1 cellular context compared by ENCODE assay signal in the genomic region with DNA sequence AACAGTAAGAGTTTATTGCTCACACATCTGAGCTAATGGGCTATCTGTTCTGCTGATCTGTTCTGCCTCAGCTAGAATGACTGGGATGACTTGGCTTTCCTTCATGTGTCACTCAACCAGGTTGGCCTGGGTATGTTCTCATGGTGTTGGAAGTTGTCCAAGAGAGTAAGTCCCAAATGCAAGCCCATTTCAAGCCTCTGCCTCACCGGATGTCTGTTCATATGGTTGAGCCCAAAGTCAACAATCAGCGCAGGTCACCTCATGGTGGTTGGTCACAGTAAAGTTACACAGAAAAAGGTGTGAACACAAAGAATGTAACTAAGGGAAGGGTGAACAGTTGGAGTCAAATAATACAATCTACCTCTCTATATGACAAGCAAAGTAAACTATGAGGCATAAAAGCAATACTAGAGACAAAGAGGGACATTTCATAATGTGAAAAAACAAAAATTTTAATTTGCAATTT.
A peak's percentile ranks its signal among the peaks of the same experiment; 100 is the strongest.
TF ChIP-seq lines count a peak whose summit lies in the region.

No MANE protein-coding gene starts in this region.

TF ChIP-seq in HepG2, 621 proteins besides CTCF, POLR2A, EP300 and RAD21 (continued from another document):
- TF ChIP-seq, protein P1, sequence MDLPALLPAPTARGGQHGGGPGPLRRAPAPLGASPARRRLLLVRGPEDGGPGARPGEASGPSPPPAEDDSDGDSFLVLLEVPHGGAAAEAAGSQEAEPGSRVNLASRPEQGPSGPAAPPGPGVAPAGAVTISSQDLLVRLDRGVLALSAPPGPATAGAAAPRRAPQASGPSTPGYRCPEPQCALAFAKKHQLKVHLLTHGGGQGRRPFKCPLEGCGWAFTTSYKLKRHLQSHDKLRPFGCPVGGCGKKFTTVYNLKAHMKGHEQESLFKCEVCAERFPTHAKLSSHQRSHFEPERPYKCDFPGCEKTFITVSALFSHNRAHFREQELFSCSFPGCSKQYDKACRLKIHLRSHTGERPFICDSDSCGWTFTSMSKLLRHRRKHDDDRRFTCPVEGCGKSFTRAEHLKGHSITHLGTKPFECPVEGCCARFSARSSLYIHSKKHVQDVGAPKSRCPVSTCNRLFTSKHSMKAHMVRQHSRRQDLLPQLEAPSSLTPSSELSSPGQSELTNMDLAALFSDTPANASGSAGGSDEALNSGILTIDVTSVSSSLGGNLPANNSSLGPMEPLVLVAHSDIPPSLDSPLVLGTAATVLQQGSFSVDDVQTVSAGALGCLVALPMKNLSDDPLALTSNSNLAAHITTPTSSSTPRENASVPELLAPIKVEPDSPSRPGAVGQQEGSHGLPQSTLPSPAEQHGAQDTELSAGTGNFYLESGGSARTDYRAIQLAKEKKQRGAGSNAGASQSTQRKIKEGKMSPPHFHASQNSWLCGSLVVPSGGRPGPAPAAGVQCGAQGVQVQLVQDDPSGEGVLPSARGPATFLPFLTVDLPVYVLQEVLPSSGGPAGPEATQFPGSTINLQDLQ (CRISPR knock-in tag; IDR thresholded peaks at IDR 0.05) = no peak
- TF ChIP-seq, protein P2, sequence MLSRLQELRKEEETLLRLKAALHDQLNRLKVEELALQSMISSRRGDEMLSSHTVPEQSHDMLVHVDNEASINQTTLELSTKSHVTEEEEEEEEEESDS (CRISPR knock-in tag; IDR thresholded peaks at IDR 0.05; ENCODE audit: borderline replicate concordance) = no peak
- TF ChIP-seq, protein P3, sequence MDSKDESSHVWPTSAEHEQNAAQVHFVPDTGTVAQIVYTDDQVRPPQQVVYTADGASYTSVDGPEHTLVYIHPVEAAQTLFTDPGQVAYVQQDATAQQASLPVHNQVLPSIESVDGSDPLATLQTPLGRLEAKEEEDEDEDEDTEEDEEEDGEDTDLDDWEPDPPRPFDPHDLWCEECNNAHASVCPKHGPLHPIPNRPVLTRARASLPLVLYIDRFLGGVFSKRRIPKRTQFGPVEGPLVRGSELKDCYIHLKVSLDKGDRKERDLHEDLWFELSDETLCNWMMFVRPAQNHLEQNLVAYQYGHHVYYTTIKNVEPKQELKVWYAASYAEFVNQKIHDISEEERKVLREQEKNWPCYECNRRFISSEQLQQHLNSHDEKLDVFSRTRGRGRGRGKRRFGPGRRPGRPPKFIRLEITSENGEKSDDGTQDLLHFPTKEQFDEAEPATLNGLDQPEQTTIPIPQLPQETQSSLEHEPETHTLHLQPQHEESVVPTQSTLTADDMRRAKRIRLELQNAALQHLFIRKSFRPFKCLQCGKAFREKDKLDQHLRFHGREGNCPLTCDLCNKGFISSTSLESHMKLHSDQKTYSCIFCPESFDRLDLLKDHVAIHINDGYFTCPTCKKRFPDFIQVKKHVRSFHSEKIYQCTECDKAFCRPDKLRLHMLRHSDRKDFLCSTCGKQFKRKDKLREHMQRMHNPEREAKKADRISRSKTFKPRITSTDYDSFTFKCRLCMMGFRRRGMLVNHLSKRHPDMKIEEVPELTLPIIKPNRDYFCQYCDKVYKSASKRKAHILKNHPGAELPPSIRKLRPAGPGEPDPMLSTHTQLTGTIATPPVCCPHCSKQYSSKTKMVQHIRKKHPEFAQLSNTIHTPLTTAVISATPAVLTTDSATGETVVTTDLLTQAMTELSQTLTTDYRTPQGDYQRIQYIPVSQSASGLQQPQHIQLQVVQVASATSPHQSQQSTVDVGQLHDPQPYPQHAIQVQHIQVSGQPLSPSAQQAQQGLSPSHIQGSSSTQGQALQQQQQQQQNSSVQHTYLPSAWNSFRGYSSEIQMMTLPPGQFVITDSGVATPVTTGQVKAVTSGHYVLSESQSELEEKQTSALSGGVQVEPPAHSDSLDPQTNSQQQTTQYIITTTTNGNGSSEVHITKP (CRISPR knock-in tag; IDR thresholded peaks at IDR 0.05; ENCODE audit: low read depth) = peak; percentile 95
- TF ChIP-seq, protein P4, sequence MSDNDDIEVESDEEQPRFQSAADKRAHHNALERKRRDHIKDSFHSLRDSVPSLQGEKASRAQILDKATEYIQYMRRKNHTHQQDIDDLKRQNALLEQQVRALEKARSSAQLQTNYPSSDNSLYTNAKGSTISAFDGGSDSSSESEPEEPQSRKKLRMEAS (IDR thresholded peaks at IDR 0.05) = peak; percentile 55; the same call in 1 of the 2 replicates
- TF ChIP-seq SAP130 (CRISPR knock-in tag; IDR thresholded peaks at IDR 0.05; ENCODE audit: low read depth) (peak; percentile 57), PITX1 (CRISPR knock-in tag; IDR thresholded peaks at IDR 0.05) (peak; percentile 46; the same call in 1 of the 2 replicates), TCF7 (IDR thresholded peaks at IDR 0.05; ENCODE audit: low read depth) (peak; percentile 16; the same call in 1 of the 2 replicates), ZKSCAN1 (IDR thresholded peaks at IDR 0.05; ENCODE audit: low read length) (no peak), MED1 (CRISPR knock-in tag; IDR thresholded peaks at IDR 0.05) (peak; percentile 60), FOXO1 (CRISPR knock-in tag; IDR thresholded peaks at IDR 0.05) (no peak; the same call in 1 of the 2 replicates)
- TF ChIP-seq, protein P5, sequence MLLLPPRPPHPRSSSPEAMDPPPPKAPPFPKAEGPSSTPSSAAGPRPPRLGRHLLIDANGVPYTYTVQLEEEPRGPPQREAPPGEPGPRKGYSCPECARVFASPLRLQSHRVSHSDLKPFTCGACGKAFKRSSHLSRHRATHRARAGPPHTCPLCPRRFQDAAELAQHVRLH (CRISPR knock-in tag; IDR thresholded peaks at IDR 0.05; ENCODE audit: borderline replicate concordance, low read depth) = no peak
- TF ChIP-seq, protein P6, sequence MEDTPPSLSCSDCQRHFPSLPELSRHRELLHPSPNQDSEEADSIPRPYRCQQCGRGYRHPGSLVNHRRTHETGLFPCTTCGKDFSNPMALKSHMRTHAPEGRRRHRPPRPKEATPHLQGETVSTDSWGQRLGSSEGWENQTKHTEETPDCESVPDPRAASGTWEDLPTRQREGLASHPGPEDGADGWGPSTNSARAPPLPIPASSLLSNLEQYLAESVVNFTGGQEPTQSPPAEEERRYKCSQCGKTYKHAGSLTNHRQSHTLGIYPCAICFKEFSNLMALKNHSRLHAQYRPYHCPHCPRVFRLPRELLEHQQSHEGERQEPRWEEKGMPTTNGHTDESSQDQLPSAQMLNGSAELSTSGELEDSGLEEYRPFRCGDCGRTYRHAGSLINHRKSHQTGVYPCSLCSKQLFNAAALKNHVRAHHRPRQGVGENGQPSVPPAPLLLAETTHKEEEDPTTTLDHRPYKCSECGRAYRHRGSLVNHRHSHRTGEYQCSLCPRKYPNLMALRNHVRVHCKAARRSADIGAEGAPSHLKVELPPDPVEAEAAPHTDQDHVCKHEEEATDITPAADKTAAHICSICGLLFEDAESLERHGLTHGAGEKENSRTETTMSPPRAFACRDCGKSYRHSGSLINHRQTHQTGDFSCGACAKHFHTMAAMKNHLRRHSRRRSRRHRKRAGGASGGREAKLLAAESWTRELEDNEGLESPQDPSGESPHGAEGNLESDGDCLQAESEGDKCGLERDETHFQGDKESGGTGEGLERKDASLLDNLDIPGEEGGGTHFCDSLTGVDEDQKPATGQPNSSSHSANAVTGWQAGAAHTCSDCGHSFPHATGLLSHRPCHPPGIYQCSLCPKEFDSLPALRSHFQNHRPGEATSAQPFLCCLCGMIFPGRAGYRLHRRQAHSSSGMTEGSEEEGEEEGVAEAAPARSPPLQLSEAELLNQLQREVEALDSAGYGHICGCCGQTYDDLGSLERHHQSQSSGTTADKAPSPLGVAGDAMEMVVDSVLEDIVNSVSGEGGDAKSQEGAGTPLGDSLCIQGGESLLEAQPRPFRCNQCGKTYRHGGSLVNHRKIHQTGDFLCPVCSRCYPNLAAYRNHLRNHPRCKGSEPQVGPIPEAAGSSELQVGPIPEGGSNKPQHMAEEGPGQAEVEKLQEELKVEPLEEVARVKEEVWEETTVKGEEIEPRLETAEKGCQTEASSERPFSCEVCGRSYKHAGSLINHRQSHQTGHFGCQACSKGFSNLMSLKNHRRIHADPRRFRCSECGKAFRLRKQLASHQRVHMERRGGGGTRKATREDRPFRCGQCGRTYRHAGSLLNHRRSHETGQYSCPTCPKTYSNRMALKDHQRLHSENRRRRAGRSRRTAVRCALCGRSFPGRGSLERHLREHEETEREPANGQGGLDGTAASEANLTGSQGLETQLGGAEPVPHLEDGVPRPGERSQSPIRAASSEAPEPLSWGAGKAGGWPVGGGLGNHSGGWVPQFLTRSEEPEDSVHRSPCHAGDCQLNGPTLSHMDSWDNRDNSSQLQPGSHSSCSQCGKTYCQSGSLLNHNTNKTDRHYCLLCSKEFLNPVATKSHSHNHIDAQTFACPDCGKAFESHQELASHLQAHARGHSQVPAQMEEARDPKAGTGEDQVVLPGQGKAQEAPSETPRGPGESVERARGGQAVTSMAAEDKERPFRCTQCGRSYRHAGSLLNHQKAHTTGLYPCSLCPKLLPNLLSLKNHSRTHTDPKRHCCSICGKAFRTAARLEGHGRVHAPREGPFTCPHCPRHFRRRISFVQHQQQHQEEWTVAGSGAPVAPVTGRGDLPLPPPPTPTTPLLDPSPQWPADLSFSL (CRISPR knock-in tag; IDR thresholded peaks at IDR 0.05) = no peak
